In genomic region chr9:137295313-137296213, GRCh38 we compare ENCODE assay signal across 9 cellular contexts. TPM values are rescaled to one million over a fixed set of nuclear protein-coding genes. Genes with fewer than 3 reads are reported as not detected.
DNase-seq lines count a peak whose midpoint lies in the region; ATAC-seq, FAIRE-seq and TF ChIP-seq lines count a peak whose summit lies in the region.
"Had no signal": no experiment of that assay in that cellular context is flagged by ENCODE, and none has a peak within 500 bp of the region (broad histone marks: within the 10 kb centered on the region; RNA-seq: fewer than 3 reads in every experiment).

No MANE protein-coding gene starts in this region.

- peaks cover 46% of the 10 kb centered on the region for H3K27me3 Mint-ChIP-seq in activated T-helper 1 cell treated with anti-CD3 and anti-CD28 coated beads, Interleukin-12 subunit alpha, Interleukin-12 subunit beta, Interleukin-2, Interleukin-4 antibody, amounts not matched to agents 30 ng/mL and 10 ng/mL and 1 ng/mL, durations not matched to agents 14 hours and 24 hours and 36 hours (ENCODE audit: insufficient read depth)

- peak; percentile 86 for TF ChIP-seq CTCF in LNCAP (IDR thresholded peaks at IDR 0.05)
- peak; percentile 42 to 93 (median 68) for TF ChIP-seq CTCF in prostate gland (IDR thresholded peaks at IDR 0.05)

- H3K9me3 ChIP-seq in prostate gland, result no peaks in the 10 kb centered on the region

- DNase-seq in NCI-H2227 (lab: John Stamatoyannopoulos, UW; ENCODE audit: unreplicated experiment) (peak; percentile 52), NCI-H2227 treated with DMSO at 0.1 percent for 48 hours (lab: John Stamatoyannopoulos, UW) (no peak), frontal cortex (ENCODE audit: low spot score in 2 of 2) (peak; percentile 84 to 89), prostate gland (ENCODE audit: low spot score) (no peak), globus pallidus (ENCODE audit: low spot score) (no peak)
- DNase-seq in activated T-helper 1 cell treated with anti-CD3 and anti-CD28 coated beads, Interleukin-12 subunit alpha, Interleukin-12 subunit beta, Interleukin-2, Interleukin-4 antibody, amounts not matched to agents 30 ng/mL and 10 ng/mL and 1 ng/mL, durations not matched to agents 14 hours and 24 hours and 36 hours (ENCODE audit: low spot score), result peak; percentile 42

- H3K27me3 ChIP-seq in prostate gland (replicated peaks; ENCODE audit: insufficient read depth), result no peaks in the 10 kb centered on the region

- peaks cover 9% of the 10 kb centered on the region for H3K4me1 Mint-ChIP-seq in activated T-helper 1 cell treated with anti-CD3 and anti-CD28 coated beads, Interleukin-12 subunit alpha, Interleukin-12 subunit beta, Interleukin-2, Interleukin-4 antibody, amounts not matched to agents 30 ng/mL and 10 ng/mL and 1 ng/mL, durations not matched to agents 14 hours and 24 hours and 36 hours (ENCODE audit: low read depth)

- H3K36me3 Mint-ChIP-seq in activated T-helper 1 cell treated with anti-CD3 and anti-CD28 coated beads, Interleukin-12 subunit alpha, Interleukin-12 subunit beta, Interleukin-2, Interleukin-4 antibody, amounts not matched to agents 30 ng/mL and 10 ng/mL and 1 ng/mL, durations not matched to agents 14 hours and 24 hours and 36 hours (ENCODE audit: low read depth), result no peaks in the 10 kb centered on the region
- H3K36me3 Mint-ChIP-seq: activated naive CD4-positive, alpha-beta T cell treated with anti-CD3 and anti-CD28 coated beads, Interleukin-2, amount 50 U/mL, for 24 hours had no signal

- no peaks in the 10 kb centered on the region for H3K36me3 ChIP-seq in prostate gland

- no peak overlapping the region for H3K27ac Mint-ChIP-seq in activated T-helper 1 cell treated with anti-CD3 and anti-CD28 coated beads, Interleukin-12 subunit alpha, Interleukin-12 subunit beta, Interleukin-2, Interleukin-4 antibody, amounts not matched to agents 30 ng/mL and 10 ng/mL and 1 ng/mL, durations not matched to agents 14 hours and 24 hours and 36 hours

- peaks cover 12% of the 10 kb centered on the region for H3K4me1 ChIP-seq in prostate gland (replicated peaks)

- no peak for ATAC-seq in GM19455 (IDR thresholded peaks at IDR 0.05; ENCODE audit: unreplicated experiment)

- no peak overlapping the region for H3K4me3 Mint-ChIP-seq in activated T-helper 1 cell treated with anti-CD3 and anti-CD28 coated beads, Interleukin-12 subunit alpha, Interleukin-12 subunit beta, Interleukin-2, Interleukin-4 antibody, amounts not matched to agents 30 ng/mL and 10 ng/mL and 1 ng/mL, durations not matched to agents 14 hours and 24 hours and 36 hours

- TF ChIP-seq POLR2A in prostate gland (IDR thresholded peaks at IDR 0.05), result no peak

- no peaks in the 10 kb centered on the region for H3K9me3 Mint-ChIP-seq in activated T-helper 1 cell treated with anti-CD3 and anti-CD28 coated beads, Interleukin-12 subunit alpha, Interleukin-12 subunit beta, Interleukin-2, Interleukin-4 antibody, amounts not matched to agents 30 ng/mL and 10 ng/mL and 1 ng/mL, durations not matched to agents 14 hours and 24 hours and 36 hours
- H3K9me3 Mint-ChIP-seq: activated naive CD4-positive, alpha-beta T cell treated with anti-CD3 and anti-CD28 coated beads, Interleukin-2, amount 50 U/mL, for 24 hours had no signal

- intact Hi-C loops in activated T-helper 1 cell treated with anti-CD3 and anti-CD28 coated beads, Interleukin-12 subunit alpha, Interleukin-12 subunit beta, Interleukin-2, Interleukin-4 antibody, amounts not matched to agents 30 ng/mL and 10 ng/mL and 1 ng/mL, durations not matched to agents 14 hours and 24 hours and 36 hours (cut with micrococcal nuclease), result loop anchor here (1.0 kb wide), 1 partner anchor 112 kb away; no protein-coding TSS in a partner anchor
- intact Hi-C loops in prostate gland (cut with DNase I), result loop anchor here (10.0 kb wide), 2 partner anchors 109 to 229 kb away; no protein-coding TSS in a partner anchor

- peak overlapping the region; percentile 72 to 94 for H3K27ac ChIP-seq in prostate gland

- H3K4me3 ChIP-seq in prostate gland, result peak overlapping the region; percentile 31 to 51

- FAIRE-seq in frontal cortex (lab: Jason Lieb, UNC), result no peak

- WGBS in prostate gland, result 2% methylated on average over 29 of the region's 120 CpGs

RNA-seq across cellular contexts. Expression of gene NRARP, which starts 6.5 kb away (rescaled TPM):
- total RNA-seq in activated T-helper 1 cell treated with anti-CD3 and anti-CD28 coated beads, Interleukin-12 subunit alpha, Interleukin-12 subunit beta, Interleukin-2, Interleukin-4 antibody, amounts not matched to agents 30 ng/mL and 10 ng/mL and 1 ng/mL, durations not matched to agents 14 hours and 24 hours and 36 hours, result 15.2 and 15.4 TPM in 2 replicates
- total RNA-seq in frontal cortex, result 3.7 TPM
- total RNA-seq in prostate gland, result 10 to 100 TPM; 22.4 to 24.3 TPM

RNA-seq across cellular contexts. Expression of gene TOR4A, which starts 18.0 kb away (rescaled TPM):
- 11.6 and 11.7 TPM in 2 replicates for total RNA-seq in activated T-helper 1 cell treated with anti-CD3 and anti-CD28 coated beads, Interleukin-12 subunit alpha, Interleukin-12 subunit beta, Interleukin-2, Interleukin-4 antibody, amounts not matched to agents 30 ng/mL and 10 ng/mL and 1 ng/mL, durations not matched to agents 14 hours and 24 hours and 36 hours
- total RNA-seq in frontal cortex, result 0.41 TPM
- 1 to 10 TPM; 1.6 to 7.3 TPM for total RNA-seq in prostate gland

RNA-seq across cellular contexts. Expression of gene NELFB, which starts 40.4 kb away (rescaled TPM):
- total RNA-seq in activated T-helper 1 cell treated with anti-CD3 and anti-CD28 coated beads, Interleukin-12 subunit alpha, Interleukin-12 subunit beta, Interleukin-2, Interleukin-4 antibody, amounts not matched to agents 30 ng/mL and 10 ng/mL and 1 ng/mL, durations not matched to agents 14 hours and 24 hours and 36 hours, result 70.8 and 72.1 TPM in 2 replicates
- total RNA-seq in frontal cortex, result 36.7 TPM
- total RNA-seq in prostate gland, result 10 to 100 TPM; 44.9 to 82.1 TPM

RNA-seq across cellular contexts. Expression of gene STPG3, which starts 44.5 kb away (rescaled TPM):
- 1.2 and 1.8 TPM in 2 replicates for total RNA-seq in activated T-helper 1 cell treated with anti-CD3 and anti-CD28 coated beads, Interleukin-12 subunit alpha, Interleukin-12 subunit beta, Interleukin-2, Interleukin-4 antibody, amounts not matched to agents 30 ng/mL and 10 ng/mL and 1 ng/mL, durations not matched to agents 14 hours and 24 hours and 36 hours
- total RNA-seq in frontal cortex (not detected), prostate gland (1 to 10 TPM in 1 of 2 donors, not detected in 1; 4.2 TPM)

RNA-seq across cellular contexts. Expression of gene TUBB4B, which starts 54.5 kb away (rescaled TPM):
- 277 and 280 TPM in 2 replicates for total RNA-seq in activated T-helper 1 cell treated with anti-CD3 and anti-CD28 coated beads, Interleukin-12 subunit alpha, Interleukin-12 subunit beta, Interleukin-2, Interleukin-4 antibody, amounts not matched to agents 30 ng/mL and 10 ng/mL and 1 ng/mL, durations not matched to agents 14 hours and 24 hours and 36 hours
- total RNA-seq in frontal cortex, result 92.5 TPM
- 100 to 1,000 TPM; 279 to 484 TPM for total RNA-seq in prostate gland

Comparison
In these comparisons a context has a peak if more than half of its experiments do, and no peak if none do; other contexts are left out.
1. DNase-seq: peak in NCI-H2227 (single experiment), activated T-helper 1 cell treated with anti-CD3 and anti-CD28 coated beads, Interleukin-12 subunit alpha, Interleukin-12 subunit beta, Interleukin-2, Interleukin-4 antibody, amounts not matched to agents 30 ng/mL and 10 ng/mL and 1 ng/mL, durations not matched to agents 14 hours and 24 hours and 36 hours (single experiment) and frontal cortex (2 of 2); none in NCI-H2227 treated with DMSO at 0.1 percent for 48 hours (single experiment), prostate gland (single experiment) and globus pallidus (single experiment).